ENCODE assay signal across 1 cellular context in genomic region chr6:7727150-7727950, GRCh38.
TF ChIP-seq lines count a peak whose summit lies in the region.

No MANE protein-coding gene starts in this region.

TF ChIP-seq in HEK293, 187 proteins besides CTCF, POLR2A, EP300 and RAD21 (continued from another document and continues in another):
- TF ChIP-seq SP7 (tag by site-specific recombination; IDR thresholded peaks at IDR 0.05), result peak; percentile 25; the same call in 1 of the 2 replicates
- TF ChIP-seq PRDM4 (tag by site-specific recombination; IDR thresholded peaks at IDR 0.05), result no peak
- TF ChIP-seq, protein P1, sequence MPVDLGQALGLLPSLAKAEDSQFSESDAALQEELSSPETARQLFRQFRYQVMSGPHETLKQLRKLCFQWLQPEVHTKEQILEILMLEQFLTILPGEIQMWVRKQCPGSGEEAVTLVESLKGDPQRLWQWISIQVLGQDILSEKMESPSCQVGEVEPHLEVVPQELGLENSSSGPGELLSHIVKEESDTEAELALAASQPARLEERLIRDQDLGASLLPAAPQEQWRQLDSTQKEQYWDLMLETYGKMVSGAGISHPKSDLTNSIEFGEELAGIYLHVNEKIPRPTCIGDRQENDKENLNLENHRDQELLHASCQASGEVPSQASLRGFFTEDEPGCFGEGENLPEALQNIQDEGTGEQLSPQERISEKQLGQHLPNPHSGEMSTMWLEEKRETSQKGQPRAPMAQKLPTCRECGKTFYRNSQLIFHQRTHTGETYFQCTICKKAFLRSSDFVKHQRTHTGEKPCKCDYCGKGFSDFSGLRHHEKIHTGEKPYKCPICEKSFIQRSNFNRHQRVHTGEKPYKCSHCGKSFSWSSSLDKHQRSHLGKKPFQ (tag by site-specific recombination; IDR thresholded peaks at IDR 0.05), result no peak
- TF ChIP-seq ZSCAN5A (tag by site-specific recombination; IDR thresholded peaks at IDR 0.05), result no peak
- no peak for TF ChIP-seq ZNF792 (tag by site-specific recombination; IDR thresholded peaks at IDR 0.05)
- TF ChIP-seq PRDM6 (tag by site-specific recombination; IDR thresholded peaks at IDR 0.05), result no peak
- TF ChIP-seq ZNF274 (IDR thresholded peaks at IDR 0.05; ENCODE audit: low read length), result no peak
- TF ChIP-seq ZNF274 (tag by site-specific recombination; IDR thresholded peaks at IDR 0.05; ENCODE audit: borderline replicate concordance), result no peak
- TF ChIP-seq MYNN (tag by site-specific recombination; IDR thresholded peaks at IDR 0.05; ENCODE audit: borderline replicate concordance), result no peak
- TF ChIP-seq, protein P2, sequence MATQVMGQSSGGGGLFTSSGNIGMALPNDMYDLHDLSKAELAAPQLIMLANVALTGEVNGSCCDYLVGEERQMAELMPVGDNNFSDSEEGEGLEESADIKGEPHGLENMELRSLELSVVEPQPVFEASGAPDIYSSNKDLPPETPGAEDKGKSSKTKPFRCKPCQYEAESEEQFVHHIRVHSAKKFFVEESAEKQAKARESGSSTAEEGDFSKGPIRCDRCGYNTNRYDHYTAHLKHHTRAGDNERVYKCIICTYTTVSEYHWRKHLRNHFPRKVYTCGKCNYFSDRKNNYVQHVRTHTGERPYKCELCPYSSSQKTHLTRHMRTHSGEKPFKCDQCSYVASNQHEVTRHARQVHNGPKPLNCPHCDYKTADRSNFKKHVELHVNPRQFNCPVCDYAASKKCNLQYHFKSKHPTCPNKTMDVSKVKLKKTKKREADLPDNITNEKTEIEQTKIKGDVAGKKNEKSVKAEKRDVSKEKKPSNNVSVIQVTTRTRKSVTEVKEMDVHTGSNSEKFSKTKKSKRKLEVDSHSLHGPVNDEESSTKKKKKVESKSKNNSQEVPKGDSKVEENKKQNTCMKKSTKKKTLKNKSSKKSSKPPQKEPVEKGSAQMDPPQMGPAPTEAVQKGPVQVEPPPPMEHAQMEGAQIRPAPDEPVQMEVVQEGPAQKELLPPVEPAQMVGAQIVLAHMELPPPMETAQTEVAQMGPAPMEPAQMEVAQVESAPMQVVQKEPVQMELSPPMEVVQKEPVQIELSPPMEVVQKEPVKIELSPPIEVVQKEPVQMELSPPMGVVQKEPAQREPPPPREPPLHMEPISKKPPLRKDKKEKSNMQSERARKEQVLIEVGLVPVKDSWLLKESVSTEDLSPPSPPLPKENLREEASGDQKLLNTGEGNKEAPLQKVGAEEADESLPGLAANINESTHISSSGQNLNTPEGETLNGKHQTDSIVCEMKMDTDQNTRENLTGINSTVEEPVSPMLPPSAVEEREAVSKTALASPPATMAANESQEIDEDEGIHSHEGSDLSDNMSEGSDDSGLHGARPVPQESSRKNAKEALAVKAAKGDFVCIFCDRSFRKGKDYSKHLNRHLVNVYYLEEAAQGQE (tag by site-specific recombination; IDR thresholded peaks at IDR 0.05), result no peak
- no peak for TF ChIP-seq ZNF426 (tag by site-specific recombination; IDR thresholded peaks at IDR 0.05)
- TF ChIP-seq GLIS2 (tag by site-specific recombination; IDR thresholded peaks at IDR 0.05), result peak; percentile 60
- TF ChIP-seq ZNF521 (tag by site-specific recombination; IDR thresholded peaks at IDR 0.05), result no peak
- TF ChIP-seq ZNF398 (tag by site-specific recombination; IDR thresholded peaks at IDR 0.05), result 0 out of 2 replicates have a peak, but pooled peaks have one; percentile 55
- TF ChIP-seq KLF1 (tag by site-specific recombination; IDR thresholded peaks at IDR 0.05), result peak; percentile 56; the same call in 1 of the 2 replicates
- TF ChIP-seq SP3 (tag by site-specific recombination; IDR thresholded peaks at IDR 0.05), result no peak
- TF ChIP-seq ZNF654 (tag by site-specific recombination; IDR thresholded peaks at IDR 0.05; ENCODE audit: low read depth), result no peak
- no peak for TF ChIP-seq ZNF174 (tag by site-specific recombination; IDR thresholded peaks at IDR 0.05)
- TF ChIP-seq KLF17 (tag by site-specific recombination; IDR thresholded peaks at IDR 0.05), result 0 out of 2 replicates have a peak, but pooled peaks have one; percentile 45
- no peak for TF ChIP-seq ZNF548 (tag by site-specific recombination; IDR thresholded peaks at IDR 0.05)
- no peak for TF ChIP-seq ZNF585B (tag by site-specific recombination; IDR thresholded peaks at IDR 0.05)
- TF ChIP-seq, protein P3, sequence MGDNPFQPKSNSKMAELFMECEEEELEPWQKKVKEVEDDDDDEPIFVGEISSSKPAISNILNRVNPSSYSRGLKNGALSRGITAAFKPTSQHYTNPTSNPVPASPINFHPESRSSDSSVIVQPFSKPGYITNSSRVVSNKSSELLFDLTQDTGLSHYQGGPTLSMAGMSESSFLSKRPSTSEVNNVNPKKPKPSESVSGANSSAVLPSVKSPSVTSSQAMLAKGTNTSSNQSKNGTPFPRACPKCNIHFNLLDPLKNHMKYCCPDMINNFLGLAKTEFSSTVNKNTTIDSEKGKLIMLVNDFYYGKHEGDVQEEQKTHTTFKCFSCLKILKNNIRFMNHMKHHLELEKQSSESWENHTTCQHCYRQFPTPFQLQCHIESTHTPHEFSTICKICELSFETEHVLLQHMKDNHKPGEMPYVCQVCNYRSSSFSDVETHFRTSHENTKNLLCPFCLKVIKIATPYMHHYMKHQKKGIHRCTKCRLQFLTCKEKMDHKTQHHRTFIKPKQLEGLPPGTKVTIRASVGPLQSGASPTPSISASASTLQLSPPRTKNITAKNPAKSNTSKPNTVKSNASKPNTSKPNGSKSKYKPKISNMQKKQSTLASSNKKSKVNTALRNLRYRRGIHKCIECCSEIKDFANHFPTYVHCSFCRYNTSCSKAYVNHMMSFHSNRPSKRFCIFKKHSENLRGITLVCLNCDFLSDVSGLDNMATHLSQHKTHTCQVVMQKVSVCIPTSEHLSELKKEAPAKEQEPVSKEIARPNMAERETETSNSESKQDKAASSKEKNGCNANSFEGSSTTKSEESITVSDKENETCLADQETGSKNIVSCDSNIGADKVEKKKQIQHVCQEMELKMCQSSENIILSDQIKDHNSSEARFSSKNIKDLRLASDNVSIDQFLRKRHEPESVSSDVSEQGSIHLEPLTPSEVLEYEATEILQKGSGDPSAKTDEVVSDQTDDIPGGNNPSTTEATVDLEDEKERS (tag by site-specific recombination; IDR thresholded peaks at IDR 0.05), result no peak
- no peak for TF ChIP-seq ZNF350 (tag by site-specific recombination; IDR thresholded peaks at IDR 0.05)
- no peak for TF ChIP-seq ZNF266 (tag by site-specific recombination; IDR thresholded peaks at IDR 0.05; ENCODE audit: low read depth)
- TF ChIP-seq ZNF529 (tag by site-specific recombination; IDR thresholded peaks at IDR 0.05; ENCODE audit: insufficient replicate concordance), result no peak
- no peak for TF ChIP-seq AEBP2 (tag by site-specific recombination; IDR thresholded peaks at IDR 0.05; ENCODE audit: borderline replicate concordance)
- TF ChIP-seq KLF9 (tag by site-specific recombination; IDR thresholded peaks at IDR 0.05; ENCODE audit: low read depth), result peak; percentile 31; the same call in 1 of the 2 replicates
- no peak for TF ChIP-seq ZNF48 (tag by site-specific recombination; IDR thresholded peaks at IDR 0.05)
- TF ChIP-seq ZNF692 (tag by site-specific recombination; IDR thresholded peaks at IDR 0.05), result peak; percentile 36; the same call in 1 of the 2 replicates
- peak; percentile 74 for TF ChIP-seq EGR2 (tag by site-specific recombination; IDR thresholded peaks at IDR 0.05; ENCODE audit: low read depth)
- no peak for TF ChIP-seq ZNF501 (tag by site-specific recombination; IDR thresholded peaks at IDR 0.05)
- peak; percentile 18; the same call in 1 of the 2 replicates for TF ChIP-seq BCL11A (tag by site-specific recombination; IDR thresholded peaks at IDR 0.05; ENCODE audit: low read depth)
- TF ChIP-seq ZNF2 (tag by site-specific recombination; IDR thresholded peaks at IDR 0.05), result peak; percentile 37; the same call in 1 of the 2 replicates
- TF ChIP-seq ZSCAN16 (tag by site-specific recombination; IDR thresholded peaks at IDR 0.05), result no peak
- no peak for TF ChIP-seq ZNF157 (tag by site-specific recombination; IDR thresholded peaks at IDR 0.05)
- no peak for TF ChIP-seq ZNF138 (tag by site-specific recombination; IDR thresholded peaks at IDR 0.05; ENCODE audit: borderline replicate concordance)
- TF ChIP-seq ZFHX2 (tag by site-specific recombination; conservative IDR thresholded peaks at IDR 0.05), result peak; percentile 90
- no peak for TF ChIP-seq ZFP69B (tag by site-specific recombination; IDR thresholded peaks at IDR 0.05)
- TF ChIP-seq KLF7 (tag by site-specific recombination; IDR thresholded peaks at IDR 0.05; ENCODE audit: borderline replicate concordance), result no peak
